Comparison of ENCODE assay signal across 29 cellular contexts in genomic region chr2:57491213-57491612, GRCh38.
"Had no signal": no experiment of that assay in that cellular context is flagged by ENCODE, and none has a peak within 500 bp of the region (broad histone marks: within the 10 kb centered on the region; RNA-seq: fewer than 3 reads in every experiment).

No MANE protein-coding gene starts in this region.

- H3K9me3 ChIP-seq: neutrophil, pancreas, prostate gland, right atrium auricular region, suprapubic skin, testis, tibial artery, transverse colon, vagina had no signal

- H3K4me2 ChIP-seq: smooth muscle cell had no signal

- H3K4me1 ChIP-seq: pancreas, prostate gland, right atrium auricular region, spleen, suprapubic skin, testis, tibial artery, transverse colon, upper lobe of right lung, vagina had no signal

- ATAC-seq: naive thymus-derived CD8-positive, alpha-beta T cell; natural killer cell treated with Interleukin-12 subunit alpha and Interleukin-12 subunit beta and Interleukin-15 and Interleukin-18, amount 100 ng/mL, for 72 hours; pancreas; sciatic nerve; stimulated activated memory B cell treated with anti-CD40 and anti-IgM and Interleukin-4, amounts not matched to agents 10 μg/mL and 1 μg/mL and 100 μg/mL, for 72 hours; stimulated activated naive CD8-positive, alpha-beta T cell treated with anti-CD3 and anti-CD28 coated beads, Interleukin-15, amount 100 ng/mL, for 72 hours; stimulated activated naive CD8-positive, alpha-beta T cell treated with anti-CD3 and anti-CD28 coated beads, Interleukin-15, Interleukin-2, amounts not matched to agents 100 U/mL and 50 U/mL, for 24 hours; upper lobe of right lung had no signal

- H3K27ac ChIP-seq: neutrophil, pancreas, prostate gland, right atrium auricular region, skin epidermis, spleen, suprapubic skin, testis, tibial artery, transverse colon, upper lobe of right lung, vagina had no signal

- DNase-seq: naive thymus-derived CD8-positive, alpha-beta T cell; nephron progenitor cell; nucleus accumbens; pancreas; retina; spleen; stimulated activated CD4-positive, alpha-beta T cell treated with anti-CD3 and anti-CD28 coated beads, Interleukin-12 subunit alpha, Interleukin-12 subunit beta, amount 100 ng/mL, for 4 hours; stimulated activated CD4-positive, alpha-beta T cell treated with anti-CD3 and anti-CD28 coated beads, Interleukin-1b, Interleukin-23, amount 100 ng/mL, for 48 hours; stimulated activated CD4-positive, alpha-beta T cell treated with anti-CD3 and anti-CD28 coated beads, Interleukin-4, amount 100 ng/mL, for 1 hour; stimulated activated CD4-positive, alpha-beta T cell treated with anti-CD3 and anti-CD28 coated beads, Interleukin-4, amount 100 ng/mL, for 4 hours; stimulated activated CD8-positive, alpha-beta memory T cell treated with anti-CD3 and anti-CD28 coated beads, Interleukin-4, amount 100 ng/mL, for 48 hours; stimulated activated naive CD4-positive, alpha-beta T cell; stimulated activated naive CD8-positive, alpha-beta T cell treated with anti-CD3 and anti-CD28 coated beads, Interleukin-15, amount 100 ng/mL, for 72 hours; stimulated activated naive CD8-positive, alpha-beta T cell treated with anti-CD3 and anti-CD28 coated beads, Interleukin-15, Interleukin-2, amounts not matched to agents 100 U/mL and 50 U/mL, for 24 hours; substantia nigra; testis; tibial artery; transverse colon; upper lobe of right lung had no signal

- H3K4me3 ChIP-seq: pancreas, prostate gland, right atrium auricular region, skin epidermis, smooth muscle cell, spleen, suprapubic skin, testis, tibial artery, transverse colon, upper lobe of right lung, vagina had no signal

- FAIRE-seq: pancreas had no signal
